Comparison of ENCODE assay signal across 28 cellular contexts in genomic region chr12:112166051-112167015, GRCh38. TPM values are rescaled to one million over a fixed set of nuclear protein-coding genes. Genes with fewer than 3 reads are reported as not detected.
A peak's percentile ranks its signal among the peaks of the same experiment; 100 is the strongest.
DNase-seq lines count a peak whose midpoint lies in the region; ATAC-seq and TF ChIP-seq lines count a peak whose summit lies in the region.
"Had no signal": no experiment of that assay in that cellular context is flagged by ENCODE, and none has a peak within 500 bp of the region (broad histone marks: within the 10 kb centered on the region; RNA-seq: fewer than 3 reads in every experiment).

No MANE protein-coding gene starts in this region.

- CTCF ChIA-PET in activated naive CD4-positive, alpha-beta T cell treated with anti-CD3 and anti-CD28 coated beads, Interleukin-2, amount 10 ng/mL, durations not matched to agents 7 days and 5 days (lab: Charles Lee), result no interaction called here
- CTCF ChIA-PET in activated naive CD4-positive, alpha-beta T cell treated with anti-CD3 and anti-CD28 coated beads for 36 hours (lab: Charles Lee), result interaction anchor here (1.2 kb wide), 1 partner anchor 245 kb away, joined by 3 read pairs; no protein-coding TSS in a partner anchor

- H3K27me3 ChIP-seq in upper lobe of right lung, result no peaks in the 10 kb centered on the region
- H3K27me3 ChIP-seq in WERI-Rb-1 (ENCODE audit: insufficient read depth, low read depth, severe bottlenecking), result no peaks in the 10 kb centered on the region
- H3K27me3 ChIP-seq: heart left ventricle, testis had no signal

- H3K36me3 Mint-ChIP-seq in activated naive CD4-positive, alpha-beta T cell treated with anti-CD3 and anti-CD28 coated beads, Interleukin-2, amount 10 ng/mL, durations not matched to agents 7 days and 5 days, result peaks cover 29% of the 10 kb centered on the region
- H3K36me3 Mint-ChIP-seq in activated naive CD4-positive, alpha-beta T cell treated with anti-CD3 and anti-CD28 coated beads for 36 hours (ENCODE audit: low read depth), result peaks cover 14% of the 10 kb centered on the region
- H3K36me3 Mint-ChIP-seq in chondrocyte (ENCODE audit: low read depth), result peaks cover 14% of the 10 kb centered on the region
- peaks cover 7% of the 10 kb centered on the region for H3K36me3 Mint-ChIP-seq in neural crest cell (ENCODE audit: low read depth)

- H3K9me3 Mint-ChIP-seq in activated naive CD4-positive, alpha-beta T cell treated with anti-CD3 and anti-CD28 coated beads, Interleukin-2, amount 10 ng/mL, durations not matched to agents 7 days and 5 days, result no peaks in the 10 kb centered on the region
- no peaks in the 10 kb centered on the region for H3K9me3 Mint-ChIP-seq in activated naive CD4-positive, alpha-beta T cell treated with anti-CD3 and anti-CD28 coated beads for 36 hours
- no peaks in the 10 kb centered on the region for H3K9me3 Mint-ChIP-seq in chondrocyte (ENCODE audit: low read depth)
- no peaks in the 10 kb centered on the region for H3K9me3 Mint-ChIP-seq in neural crest cell
- H3K9me3 Mint-ChIP-seq: activated CD4-positive, alpha-beta memory T cell treated with anti-CD3 and anti-CD28 coated beads, Interleukin-2, amount 10 ng/mL, durations not matched to agents 7 days and 5 days; CD4-positive, alpha-beta memory T cell; mesothelial cell of epicardium had no signal

- H3K9me3 ChIP-seq in upper lobe of right lung, result no peaks in the 10 kb centered on the region
- no peaks in the 10 kb centered on the region for H3K9me3 ChIP-seq in WERI-Rb-1 (ENCODE audit: severe bottlenecking)
- H3K9me3 ChIP-seq: heart left ventricle, testis had no signal

- intact Hi-C loops in activated naive CD4-positive, alpha-beta T cell treated with anti-CD3 and anti-CD28 coated beads for 36 hours (cut with micrococcal nuclease), result no loop called here
- intact Hi-C loops in upper lobe of right lung (cut with DNase I), result no loop called here

- H3K4me3 Mint-ChIP-seq in activated naive CD4-positive, alpha-beta T cell treated with anti-CD3 and anti-CD28 coated beads, Interleukin-2, amount 10 ng/mL, durations not matched to agents 7 days and 5 days, result no peak overlapping the region
- no peak overlapping the region for H3K4me3 Mint-ChIP-seq in activated naive CD4-positive, alpha-beta T cell treated with anti-CD3 and anti-CD28 coated beads for 36 hours
- H3K4me3 Mint-ChIP-seq in chondrocyte (ENCODE audit: unreplicated experiment) (no peak overlapping the region), neural crest cell (no peak overlapping the region)
- H3K4me3 Mint-ChIP-seq: activated CD4-positive, alpha-beta memory T cell treated with anti-CD3 and anti-CD28 coated beads, Interleukin-2, amount 10 ng/mL, durations not matched to agents 7 days and 5 days; B cell; CD4-positive, alpha-beta memory T cell; mesothelial cell of epicardium; T-helper 17 cell had no signal

- H3K27ac Mint-ChIP-seq in activated naive CD4-positive, alpha-beta T cell treated with anti-CD3 and anti-CD28 coated beads, Interleukin-2, amount 10 ng/mL, durations not matched to agents 7 days and 5 days, result peak overlapping the region; percentile 24
- no peak overlapping the region for H3K27ac Mint-ChIP-seq in activated naive CD4-positive, alpha-beta T cell treated with anti-CD3 and anti-CD28 coated beads for 36 hours
- H3K27ac Mint-ChIP-seq in chondrocyte (ENCODE audit: unreplicated experiment), result no peak overlapping the region
- H3K27ac Mint-ChIP-seq in neural crest cell (ENCODE audit: unreplicated experiment), result peak overlapping the region; percentile 27
- H3K27ac Mint-ChIP-seq: activated CD4-positive, alpha-beta memory T cell treated with anti-CD3 and anti-CD28 coated beads, Interleukin-2, amount 10 ng/mL, durations not matched to agents 7 days and 5 days; B cell; mesothelial cell of epicardium had no signal

- ATAC-seq in upper lobe of right lung (no peak), HG02970 (IDR thresholded peaks at IDR 0.05; ENCODE audit: low FRiP score, unreplicated experiment) (no peak)
- ATAC-seq: heart left ventricle, SK-N-SH treated with all-trans-retinoic acid at 6 μM for 48 hours, T-helper 17 cell had no signal

- no peak overlapping the region for H3K27ac ChIP-seq in upper lobe of right lung
- no peak overlapping the region for H3K27ac ChIP-seq in WERI-Rb-1
- H3K27ac ChIP-seq: heart left ventricle, PC-9, testis had no signal

- H3K4me3 ChIP-seq in upper lobe of right lung (no peak overlapping the region), WERI-Rb-1 (ENCODE audit: low read depth, low read length) (no peak overlapping the region)
- H3K4me3 ChIP-seq: heart left ventricle, PC-9, testis had no signal

- TF ChIP-seq CTCF in chondrocyte (IDR thresholded peaks at IDR 0.05), result no peak
- TF ChIP-seq CTCF in neural crest cell (conservative IDR thresholded peaks at IDR 0.05), result no peak
- TF ChIP-seq CTCF in upper lobe of right lung (IDR thresholded peaks at IDR 0.05), result no peak
- no peak for TF ChIP-seq CTCF in WERI-Rb-1 (IDR thresholded peaks at IDR 0.05; ENCODE audit: low read depth, low read length)

- DNase-seq in activated naive CD4-positive, alpha-beta T cell treated with anti-CD3 and anti-CD28 coated beads, Interleukin-2, amount 10 ng/mL, durations not matched to agents 7 days and 5 days, result no peak
- no peak for DNase-seq in activated naive CD4-positive, alpha-beta T cell treated with anti-CD3 and anti-CD28 coated beads for 36 hours
- DNase-seq in chondrocyte (ENCODE audit: low spot score), result peak; percentile 84
- no peak for DNase-seq in neural crest cell (ENCODE audit: low read depth, low spot score)
- peak; percentile 41 for DNase-seq in upper lobe of right lung
- DNase-seq in WERI-Rb-1, result no peak
- DNase-seq: ACHN; activated CD4-positive, alpha-beta memory T cell treated with anti-CD3 and anti-CD28 coated beads, Interleukin-2, amount 10 ng/mL, durations not matched to agents 7 days and 5 days; activated CD4-positive, CD25-positive, alpha-beta regulatory T cell treated with anti-CD3 and anti-CD28 coated beads, Interleukin-2, amount 50 U/mL, for 72 hours; activated gamma-delta T cell; CD4-positive, alpha-beta memory T cell; central memory CD4-positive, alpha-beta T cell; foreskin melanocyte; HCEC 1CT; NCI-H1048; NCI-H2107; NCI-H345; NCI-H69; nucleus accumbens; PC-9; stimulated activated naive CD4-positive, alpha-beta T cell treated with Interleukin-2 at 50 U/mL for 16 hours; T-helper 17 cell; testis had no signal

- no peaks in the 10 kb centered on the region for H3K27me3 Mint-ChIP-seq in activated naive CD4-positive, alpha-beta T cell treated with anti-CD3 and anti-CD28 coated beads, Interleukin-2, amount 10 ng/mL, durations not matched to agents 7 days and 5 days
- H3K27me3 Mint-ChIP-seq in activated naive CD4-positive, alpha-beta T cell treated with anti-CD3 and anti-CD28 coated beads for 36 hours (ENCODE audit: low read depth), result no peaks in the 10 kb centered on the region
- H3K27me3 Mint-ChIP-seq in chondrocyte (ENCODE audit: low read depth), result no peaks in the 10 kb centered on the region
- H3K27me3 Mint-ChIP-seq in neural crest cell (ENCODE audit: low read depth), result no peaks in the 10 kb centered on the region
- H3K27me3 Mint-ChIP-seq: activated CD4-positive, alpha-beta memory T cell treated with anti-CD3 and anti-CD28 coated beads, Interleukin-2, amount 10 ng/mL, durations not matched to agents 7 days and 5 days; B cell; CD4-positive, alpha-beta memory T cell; T-helper 17 cell had no signal

- H3K4me1 ChIP-seq in upper lobe of right lung, result no peaks in the 10 kb centered on the region
- H3K4me1 ChIP-seq: heart left ventricle, testis had no signal

- H3K4me1 Mint-ChIP-seq in activated naive CD4-positive, alpha-beta T cell treated with anti-CD3 and anti-CD28 coated beads, Interleukin-2, amount 10 ng/mL, durations not matched to agents 7 days and 5 days, result peaks cover 9% of the 10 kb centered on the region
- H3K4me1 Mint-ChIP-seq in activated naive CD4-positive, alpha-beta T cell treated with anti-CD3 and anti-CD28 coated beads for 36 hours (ENCODE audit: low read depth), result no peaks in the 10 kb centered on the region
- peaks cover 5% of the 10 kb centered on the region for H3K4me1 Mint-ChIP-seq in chondrocyte (ENCODE audit: low read depth)
- no peaks in the 10 kb centered on the region for H3K4me1 Mint-ChIP-seq in neural crest cell
- H3K4me1 Mint-ChIP-seq: mesothelial cell of epicardium, T-helper 17 cell had no signal

- peaks cover 30% of the 10 kb centered on the region for H3K36me3 ChIP-seq in upper lobe of right lung
- H3K36me3 ChIP-seq in WERI-Rb-1, result peaks cover 22% of the 10 kb centered on the region

RNA-seq across cellular contexts. Expression of gene TRAFD1, which starts 41.0 kb away (rescaled TPM):
- total RNA-seq in activated naive CD4-positive, alpha-beta T cell treated with anti-CD3 and anti-CD28 coated beads for 36 hours, result 10 to 100 TPM; 49.6 to 55.7 TPM
- total RNA-seq in chondrocyte (27.5 to 34.0 TPM (median 29.7 TPM) in 3 replicates), neural crest cell (41.5 and 44.2 TPM in 2 replicates), upper lobe of right lung (35.3 TPM)

RNA-seq across cellular contexts. Expression of gene NAA25, which starts 57.8 kb away (rescaled TPM):
- total RNA-seq in activated naive CD4-positive, alpha-beta T cell treated with anti-CD3 and anti-CD28 coated beads for 36 hours, result 10 to 100 TPM; 52.4 to 55.7 TPM
- total RNA-seq in chondrocyte (12.3 to 22.0 TPM (median 14.1 TPM) in 3 replicates), neural crest cell (35.9 and 36.8 TPM in 2 replicates), upper lobe of right lung (18.8 TPM)

Comparison
In these comparisons a context has a peak if more than half of its experiments do, and no peak if none do; other contexts are left out.
1. H3K27ac Mint-ChIP-seq: peak in activated naive CD4-positive, alpha-beta T cell treated with anti-CD3 and anti-CD28 coated beads, Interleukin-2, amount 10 ng/mL, durations not matched to agents 7 days and 5 days (single experiment) and neural crest cell (single experiment); none in activated naive CD4-positive, alpha-beta T cell treated with anti-CD3 and anti-CD28 coated beads for 36 hours (single experiment) and chondrocyte (single experiment).
2. DNase-seq: peak in chondrocyte (single experiment) and upper lobe of right lung (single experiment); none in activated naive CD4-positive, alpha-beta T cell treated with anti-CD3 and anti-CD28 coated beads, Interleukin-2, amount 10 ng/mL, durations not matched to agents 7 days and 5 days (single experiment), activated naive CD4-positive, alpha-beta T cell treated with anti-CD3 and anti-CD28 coated beads for 36 hours (single experiment), neural crest cell (single experiment) and WERI-Rb-1 (single experiment).